1 cellular context compared by ENCODE assay signal in genomic region chr12:14953752-14954151, GRCh38.
TF ChIP-seq lines count a peak whose summit lies in the region.

No MANE protein-coding gene starts in this region.

TF ChIP-seq in endothelial cell of umbilical vein, 7 proteins besides CTCF, POLR2A, EP300 and RAD21:
- no peak for TF ChIP-seq POLR2AphosphoS5 (IDR thresholded peaks at IDR 0.05; ENCODE audit: insufficient read depth, low read depth, low read length)
- TF ChIP-seq MYC (IDR thresholded peaks at IDR 0.05; ENCODE audit: low read depth, low read length), result no peak
- no peak for TF ChIP-seq FOS (IDR thresholded peaks at IDR 0.05; ENCODE audit: borderline replicate concordance, insufficient read depth, low read length)
- TF ChIP-seq GATA2 (IDR thresholded peaks at IDR 0.05; ENCODE audit: insufficient read depth, insufficient read length, low read depth, low read length), result no peak
- TF ChIP-seq EZH2 (IDR thresholded peaks at IDR 0.05; ENCODE audit: borderline replicate concordance, low read depth, low read length, severe bottlenecking), result no peak
- TF ChIP-seq JUN (IDR thresholded peaks at IDR 0.05; ENCODE audit: borderline replicate concordance, insufficient read depth, insufficient read length, low read depth), result no peak
- TF ChIP-seq MAX (IDR thresholded peaks at IDR 0.05; ENCODE audit: insufficient read depth, insufficient read length), result no peak
